ENCODE assay signal across 1 cellular context in the genomic region with DNA sequence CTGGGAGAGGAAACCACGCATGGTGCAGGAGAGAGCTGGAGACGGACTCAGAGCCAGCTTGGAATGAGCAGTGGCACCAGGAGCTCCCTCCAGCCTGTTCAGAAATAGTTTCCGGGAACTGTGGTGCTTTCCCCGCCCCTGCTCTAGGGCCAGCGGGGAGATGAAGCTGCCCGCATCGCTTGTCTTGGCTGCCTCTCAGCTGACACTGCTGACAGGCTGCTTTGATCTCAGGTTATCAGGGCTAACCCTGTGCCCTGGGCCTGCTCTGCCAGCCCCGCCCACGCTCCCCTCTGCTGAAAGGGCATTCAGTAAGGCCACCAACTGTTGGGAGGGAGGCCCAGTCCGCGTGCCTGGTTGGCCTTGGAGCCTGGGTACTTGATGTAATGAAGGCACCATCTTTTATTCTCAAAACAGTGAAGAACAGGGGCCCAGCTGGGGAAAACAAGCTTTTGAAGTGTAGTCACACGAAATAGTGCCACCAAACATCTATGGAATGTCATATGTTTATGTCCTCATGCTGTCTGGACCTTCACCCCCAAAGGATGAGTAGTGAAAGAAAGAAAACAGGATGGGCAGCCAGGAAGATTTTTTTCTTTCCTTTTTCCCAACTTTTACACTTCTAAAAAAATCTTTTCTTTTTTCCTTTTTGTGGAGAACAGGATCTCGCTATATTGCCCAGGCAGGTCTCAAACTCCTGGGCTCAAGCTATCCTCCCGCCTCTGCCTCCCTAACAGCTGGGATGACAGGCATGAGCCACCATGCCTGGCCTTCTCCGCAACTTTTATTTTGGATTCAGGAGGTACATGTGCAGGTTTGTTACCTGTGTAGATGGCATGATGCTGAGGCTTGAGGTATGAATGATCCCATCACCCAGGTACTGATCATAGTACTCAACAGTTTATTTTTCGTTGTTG.
TF ChIP-seq lines count a peak whose summit lies in the region.

No MANE protein-coding gene starts in this region.

TF ChIP-seq in GM23338, 12 proteins besides CTCF, POLR2A, EP300 and RAD21 (continued from another document):
- TF ChIP-seq, protein P1, sequence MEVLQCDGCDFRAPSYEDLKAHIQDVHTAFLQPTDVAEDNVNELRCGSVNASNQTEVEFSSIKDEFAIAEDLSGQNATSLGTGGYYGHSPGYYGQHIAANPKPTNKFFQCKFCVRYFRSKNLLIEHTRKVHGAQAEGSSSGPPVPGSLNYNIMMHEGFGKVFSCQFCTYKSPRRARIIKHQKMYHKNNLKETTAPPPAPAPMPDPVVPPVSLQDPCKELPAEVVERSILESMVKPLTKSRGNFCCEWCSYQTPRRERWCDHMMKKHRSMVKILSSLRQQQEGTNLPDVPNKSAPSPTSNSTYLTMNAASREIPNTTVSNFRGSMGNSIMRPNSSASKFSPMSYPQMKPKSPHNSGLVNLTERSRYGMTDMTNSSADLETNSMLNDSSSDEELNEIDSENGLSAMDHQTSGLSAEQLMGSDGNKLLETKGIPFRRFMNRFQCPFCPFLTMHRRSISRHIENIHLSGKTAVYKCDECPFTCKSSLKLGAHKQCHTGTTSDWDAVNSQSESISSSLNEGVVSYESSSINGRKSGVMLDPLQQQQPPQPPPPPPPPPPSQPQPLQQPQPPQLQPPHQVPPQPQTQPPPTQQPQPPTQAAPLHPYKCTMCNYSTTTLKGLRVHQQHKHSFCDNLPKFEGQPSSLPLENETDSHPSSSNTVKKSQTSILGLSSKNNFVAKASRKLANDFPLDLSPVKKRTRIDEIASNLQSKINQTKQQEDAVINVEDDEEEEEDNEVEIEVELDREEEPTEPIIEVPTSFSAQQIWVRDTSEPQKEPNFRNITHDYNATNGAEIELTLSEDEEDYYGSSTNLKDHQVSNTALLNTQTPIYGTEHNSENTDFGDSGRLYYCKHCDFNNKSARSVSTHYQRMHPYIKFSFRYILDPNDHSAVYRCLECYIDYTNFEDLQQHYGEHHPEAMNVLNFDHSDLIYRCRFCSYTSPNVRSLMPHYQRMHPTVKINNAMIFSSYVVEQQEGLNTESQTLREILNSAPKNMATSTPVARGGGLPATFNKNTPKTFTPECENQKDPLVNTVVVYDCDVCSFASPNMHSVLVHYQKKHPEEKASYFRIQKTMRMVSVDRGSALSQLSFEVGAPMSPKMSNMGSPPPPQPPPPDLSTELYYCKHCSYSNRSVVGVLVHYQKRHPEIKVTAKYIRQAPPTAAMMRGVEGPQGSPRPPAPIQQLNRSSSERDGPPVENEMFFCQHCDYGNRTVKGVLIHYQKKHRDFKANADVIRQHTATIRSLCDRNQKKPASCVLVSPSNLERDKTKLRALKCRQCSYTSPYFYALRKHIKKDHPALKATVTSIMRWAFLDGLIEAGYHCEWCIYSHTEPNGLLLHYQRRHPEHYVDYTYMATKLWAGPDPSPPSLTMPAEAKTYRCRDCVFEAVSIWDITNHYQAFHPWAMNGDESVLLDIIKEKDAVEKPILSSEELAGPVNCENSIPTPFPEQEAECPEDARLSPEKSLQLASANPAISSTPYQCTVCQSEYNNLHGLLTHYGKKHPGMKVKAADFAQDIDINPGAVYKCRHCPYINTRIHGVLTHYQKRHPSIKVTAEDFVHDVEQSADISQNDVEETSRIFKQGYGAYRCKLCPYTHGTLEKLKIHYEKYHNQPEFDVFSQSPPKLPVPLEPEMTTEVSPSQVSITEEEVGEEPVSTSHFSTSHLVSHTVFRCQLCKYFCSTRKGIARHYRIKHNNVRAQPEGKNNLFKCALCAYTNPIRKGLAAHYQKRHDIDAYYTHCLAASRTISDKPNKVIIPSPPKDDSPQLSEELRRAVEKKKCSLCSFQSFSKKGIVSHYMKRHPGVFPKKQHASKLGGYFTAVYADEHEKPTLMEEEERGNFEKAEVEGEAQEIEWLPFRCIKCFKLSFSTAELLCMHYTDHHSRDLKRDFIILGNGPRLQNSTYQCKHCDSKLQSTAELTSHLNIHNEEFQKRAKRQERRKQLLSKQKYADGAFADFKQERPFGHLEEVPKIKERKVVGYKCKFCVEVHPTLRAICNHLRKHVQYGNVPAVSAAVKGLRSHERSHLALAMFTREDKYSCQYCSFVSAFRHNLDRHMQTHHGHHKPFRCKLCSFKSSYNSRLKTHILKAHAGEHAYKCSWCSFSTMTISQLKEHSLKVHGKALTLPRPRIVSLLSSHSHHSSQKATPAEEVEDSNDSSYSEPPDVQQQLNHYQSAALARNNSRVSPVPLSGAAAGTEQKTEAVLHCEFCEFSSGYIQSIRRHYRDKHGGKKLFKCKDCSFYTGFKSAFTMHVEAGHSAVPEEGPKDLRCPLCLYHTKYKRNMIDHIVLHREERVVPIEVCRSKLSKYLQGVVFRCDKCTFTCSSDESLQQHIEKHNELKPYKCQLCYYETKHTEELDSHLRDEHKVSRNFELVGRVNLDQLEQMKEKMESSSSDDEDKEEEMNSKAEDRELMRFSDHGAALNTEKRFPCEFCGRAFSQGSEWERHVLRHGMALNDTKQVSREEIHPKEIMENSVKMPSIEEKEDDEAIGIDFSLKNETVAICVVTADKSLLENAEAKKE (CRISPR knock-in tag; IDR thresholded peaks at IDR 0.05) = no peak
- no peak for TF ChIP-seq ZNF331 (CRISPR knock-in tag; IDR thresholded peaks at IDR 0.05; ENCODE audit: low read depth)
